Comparison of ENCODE assay signal across 9 cellular contexts in genomic region chr19:22052644-22053013, GRCh38. TPM values are rescaled to one million over a fixed set of nuclear protein-coding genes. Genes with fewer than 3 reads are reported as not detected.
DNase-seq lines count a peak whose midpoint lies in the region; ATAC-seq, FAIRE-seq and TF ChIP-seq lines count a peak whose summit lies in the region.
"Had no signal": no experiment of that assay in that cellular context is flagged by ENCODE, and none has a peak within 500 bp of the region (broad histone marks: within the 10 kb centered on the region; RNA-seq: fewer than 3 reads in every experiment).

No MANE protein-coding gene starts in this region.

- peak overlapping the region; percentile 65 to 92 (median 88) for H3K27ac Mint-ChIP-seq in naive thymus-derived CD4-positive, alpha-beta T cell

- FAIRE-seq in bronchial epithelial cell (lab: Jason Lieb, UNC) (no peak), GM12891 (lab: Jason Lieb, UNC) (no peak)

- H3K36me3 ChIP-seq in bronchial epithelial cell (ENCODE audit: control insufficient read depth, insufficient read depth, low read length): no peaks in the 10 kb centered on the region
- H3K36me3 ChIP-seq in naive thymus-derived CD4-positive, alpha-beta T cell (ENCODE audit: control insufficient read depth in 2 of 3, insufficient read depth in 3 of 3, low read length in 3 of 3): no peaks in the 10 kb centered on the region

- H3K27ac ChIP-seq in naive thymus-derived CD4-positive, alpha-beta T cell (ENCODE audit: low read depth, low read length): peak overlapping the region; percentile 72

- no peak for TF ChIP-seq CTCF in bronchial epithelial cell (IDR thresholded peaks at IDR 0.05; ENCODE audit: insufficient read depth, low read length, severe bottlenecking)

- H3K9me3 ChIP-seq in naive thymus-derived CD4-positive, alpha-beta T cell (ENCODE audit: control insufficient read depth in 2 of 3, low read length in 3 of 3): no peaks in the 10 kb centered on the region

- no peaks in the 10 kb centered on the region for H3K27me3 Mint-ChIP-seq in naive thymus-derived CD4-positive, alpha-beta T cell

- peaks cover 0 to 14% (median 0%) of the 10 kb centered on the region in 7 donors for H3K4me1 Mint-ChIP-seq in naive thymus-derived CD4-positive, alpha-beta T cell

- CTCF ChIA-PET in naive thymus-derived CD4-positive, alpha-beta T cell (lab: Charles Lee): no interaction called here

- H3K27me3 ChIP-seq in bronchial epithelial cell (ENCODE audit: control insufficient read depth, insufficient read depth, low read length): no peaks in the 10 kb centered on the region
- H3K27me3 ChIP-seq in naive thymus-derived CD4-positive, alpha-beta T cell (ENCODE audit: control insufficient read depth in 2 of 2, insufficient read depth in 2 of 2, low read length in 2 of 2): no peaks in the 10 kb centered on the region

- H3K4me1 ChIP-seq in naive thymus-derived CD4-positive, alpha-beta T cell (ENCODE audit: control insufficient read depth in 2 of 2, insufficient read depth in 2 of 2, low read length in 2 of 2): no peaks in the 10 kb centered on the region

- peak; percentile 38 for ATAC-seq in GM19463 (IDR thresholded peaks at IDR 0.05; ENCODE audit: unreplicated experiment)
- ATAC-seq in HG03520 (IDR thresholded peaks at IDR 0.05; ENCODE audit: unreplicated experiment): peak; percentile 17
- ATAC-seq in naive thymus-derived CD4-positive, alpha-beta T cell: peak; percentile 44
- no peak for ATAC-seq in GM19328 (IDR thresholded peaks at IDR 0.05; ENCODE audit: unreplicated experiment)
- ATAC-seq: Panc1 had no signal

- H3K36me3 Mint-ChIP-seq in naive thymus-derived CD4-positive, alpha-beta T cell: peaks cover 4 to 16% (median 10%) of the 10 kb centered on the region in 5 donors

- DNase-seq in bronchial epithelial cell (ENCODE audit: low read depth): no peak
- no peak for DNase-seq in naive thymus-derived CD4-positive, alpha-beta T cell
- no peak for DNase-seq in cerebellar cortex (ENCODE audit: low spot score)
- no peak for DNase-seq in GM12891 (ENCODE audit: insufficient read length, low spot score)
- no peak for DNase-seq in DMS153 treated with DMSO at 0.1 percent for 48 hours (lab: John Stamatoyannopoulos, UW; ENCODE audit: unreplicated experiment)

- peaks cover 2 to 24% (median 11%) of the 10 kb centered on the region in 11 donors for H3K9me3 Mint-ChIP-seq in naive thymus-derived CD4-positive, alpha-beta T cell

- intact Hi-C loops in naive thymus-derived CD4-positive, alpha-beta T cell (cut with micrococcal nuclease): loop anchor here in 1 of 2 donors (1.0 to 5.0 kb wide), 7 partner anchors 200 to 1635 kb away; partner anchors contain the start of genes ZNF43, ZNF430, ZNF492 and ZNF493

- peak overlapping the region; percentile 89 to 96 (median 94) for H3K4me3 Mint-ChIP-seq in naive thymus-derived CD4-positive, alpha-beta T cell

- peak overlapping the region; percentile 6 for H3K4me3 ChIP-seq in bronchial epithelial cell (ENCODE audit: low read depth, low read length)
- H3K4me3 ChIP-seq in naive thymus-derived CD4-positive, alpha-beta T cell (ENCODE audit: low read length): peak overlapping the region; percentile 76

- POLR2A ChIA-PET in naive thymus-derived CD4-positive, alpha-beta T cell (lab: Charles Lee): interaction anchor here (0.6 to 1.9 kb wide), 9 partner anchors 200 to 1392 kb away, joined by 3 to 8 read pairs (median 5); partner anchors contain the start of genes ZNF100, ZNF429, ZNF43 and ZNF626

- TF ChIP-seq POLR2A in GM12891 (IDR thresholded peaks at IDR 0.05; ENCODE audit: low read depth, low read length): no peak

TF ChIP-seq in GM12891, 5 proteins besides CTCF, POLR2A, EP300 and RAD21:
- TF ChIP-seq PAX5 (IDR thresholded peaks at IDR 0.05; ENCODE audit: insufficient read depth, low read length, severe bottlenecking): no peak
- no peak for TF ChIP-seq TAF1 (IDR thresholded peaks at IDR 0.05; ENCODE audit: low read depth, low read length)
- TF ChIP-seq SPI1 (IDR thresholded peaks at IDR 0.05; ENCODE audit: low read depth, low read length): no peak
- TF ChIP-seq POLR2AphosphoS5 (IDR thresholded peaks at IDR 0.05; ENCODE audit: low read depth, low read length): no peak
- TF ChIP-seq POU2F2 (IDR thresholded peaks at IDR 0.05; ENCODE audit: low read depth, low read length): no peak
TF ChIP-seq in GM12891: peak in this region for 0.

RNA-seq across cellular contexts. Expression of gene ZNF257, which starts 0.3 kb away (rescaled TPM):
- total RNA-seq in bronchial epithelial cell: 0.51 and 1.1 TPM in 2 replicates
- 1 to 10 TPM; 2.6 to 8.7 (median 6.0) TPM for total RNA-seq in naive thymus-derived CD4-positive, alpha-beta T cell
- polyA plus RNA-seq in naive thymus-derived CD4-positive, alpha-beta T cell: 1 to 10 TPM; 1.1 to 5.3 TPM
- polyA plus RNA-seq in GM12891 (2012; ENCODE audit: low read depth, missing spikeins): not detected

RNA-seq across cellular contexts. Expression of gene ZNF208, which starts 41.9 kb away (rescaled TPM):
- total RNA-seq in bronchial epithelial cell: 0.79 and 1.3 TPM in 2 replicates
- total RNA-seq in naive thymus-derived CD4-positive, alpha-beta T cell: 1 to 10 TPM in 4 of 5 experiments, not detected in 1; 2.6 to 8.6 (median 3.5) TPM
- polyA plus RNA-seq in naive thymus-derived CD4-positive, alpha-beta T cell: under 1 TPM in 1 of 2 donors, not detected in 1; 0.08 TPM
- polyA plus RNA-seq in GM12891 (2012; ENCODE audit: low read depth, missing spikeins): 0.08 TPM
